ENCODE assay signal across 1 cellular context in genomic region chr7:30770936-30771858, GRCh38.
TF ChIP-seq lines count a peak whose summit lies in the region.

MINDY4 (plus strand) TSS chr7:30771417; CDS start chr7:30771494, 77 bp downstream.

TF ChIP-seq in K562, 482 proteins besides CTCF, POLR2A, EP300 and RAD21 (continued from another document and continues in another):
- TF ChIP-seq ZNF512 (tag; IDR thresholded peaks at IDR 0.05) (no peak), PHTF2 (CRISPR knock-in tag; IDR thresholded peaks at IDR 0.05) (no peak), TRIM24 (IDR thresholded peaks at IDR 0.05) (no peak), ZC3H11A (IDR thresholded peaks at IDR 0.05; ENCODE audit: low read depth, low read length) (no peak), TOE1 (IDR thresholded peaks at IDR 0.05; ENCODE audit: borderline replicate concordance) (no peak), TOE1 (CRISPR knock-in tag; IDR thresholded peaks at IDR 0.05; ENCODE audit: borderline replicate concordance, low read depth) (no peak), HIVEP1 (CRISPR knock-in tag; IDR thresholded peaks at IDR 0.05) (no peak), ZNF764 (CRISPR knock-in tag; IDR thresholded peaks at IDR 0.05; ENCODE audit: low read depth) (no peak), ZNF263 (CRISPR knock-in tag; IDR thresholded peaks at IDR 0.05; ENCODE audit: borderline replicate concordance) (0 out of 2 replicates have a peak, but pooled peaks have one; percentile 28), ESRRA (IDR thresholded peaks at IDR 0.05; ENCODE audit: borderline replicate concordance, low read depth) (peak; percentile 61; the same call in 1 of the 2 replicates), ZNF444 (CRISPR knock-in tag; IDR thresholded peaks at IDR 0.05) (no peak), ZNF165 (CRISPR knock-in tag; IDR thresholded peaks at IDR 0.05; ENCODE audit: borderline replicate concordance) (no peak), IRF9 (tag; IDR thresholded peaks at IDR 0.05) (no peak), MAZ (CRISPR knock-in tag; conservative IDR thresholded peaks at IDR 0.05 in 1 of 2, IDR thresholded peaks at IDR 0.05 in 1 of 2) (peak in 1 of 2 experiments; percentile 70; a peak in 2 of 4 replicates), ESRRB (CRISPR knock-in tag; IDR thresholded peaks at IDR 0.05; ENCODE audit: borderline replicate concordance) (no peak), RBM14 (IDR thresholded peaks at IDR 0.05; ENCODE audit: borderline replicate concordance, insufficient read depth, low read depth, low read length) (no peak), NUFIP1 (IDR thresholded peaks at IDR 0.05; ENCODE audit: partially characterized antibody) (no peak), SREBF2 (CRISPR knock-in tag; IDR thresholded peaks at IDR 0.05) (no peak), ZNF407 (IDR thresholded peaks at IDR 0.05; ENCODE audit: low read depth) (no peak), SMARCB1 (IDR thresholded peaks at IDR 0.05; ENCODE audit: insufficient read length, low read depth) (no peak), TEAD2 (tag; IDR thresholded peaks at IDR 0.05) (no peak), MAFG (tag; conservative IDR thresholded peaks at IDR 0.05) (no peak), TGIF2 (CRISPR knock-in tag; IDR thresholded peaks at IDR 0.05) (0 out of 2 replicates have a peak, but pooled peaks have one; percentile 45), ZNF696 (CRISPR knock-in tag; conservative IDR thresholded peaks at IDR 0.05) (no peak), HDGF (IDR thresholded peaks at IDR 0.05) (no peak), POU5F1 (IDR thresholded peaks at IDR 0.05; ENCODE audit: borderline replicate concordance, low read depth, low read length, partially characterized antibody) (no peak), RFX7 (CRISPR knock-in tag; IDR thresholded peaks at IDR 0.05) (no peak), ZKSCAN3 (CRISPR knock-in tag; IDR thresholded peaks at IDR 0.05) (no peak), ZBTB12 (CRISPR knock-in tag; IDR thresholded peaks at IDR 0.05) (no peak), ZBTB26 (CRISPR knock-in tag; IDR thresholded peaks at IDR 0.05) (no peak), FOXJ2 (tag; IDR thresholded peaks at IDR 0.05) (no peak), CBX1 (IDR thresholded peaks at IDR 0.05; ENCODE audit: low read depth) (no peak), TCFL5 (CRISPR knock-in tag; conservative IDR thresholded peaks at IDR 0.05) (no peak), RBM34 (IDR thresholded peaks at IDR 0.05; ENCODE audit: borderline replicate concordance, insufficient read depth, low read length) (no peak), HINFP (tag; conservative IDR thresholded peaks at IDR 0.05; ENCODE audit: low read depth) (no peak), ZNF23 (CRISPR knock-in tag; IDR thresholded peaks at IDR 0.05) (no peak), NR2C2 (CRISPR knock-in tag; IDR thresholded peaks at IDR 0.05) (no peak), NR2C2 (tag; IDR thresholded peaks at IDR 0.05) (peak; percentile 62), BCL6 (CRISPR knock-in tag; IDR thresholded peaks at IDR 0.05) (no peak), ZNF551 (CRISPR knock-in tag; IDR thresholded peaks at IDR 0.05) (no peak), ZZZ3 (IDR thresholded peaks at IDR 0.05) (no peak)
- TF ChIP-seq, protein P1, sequence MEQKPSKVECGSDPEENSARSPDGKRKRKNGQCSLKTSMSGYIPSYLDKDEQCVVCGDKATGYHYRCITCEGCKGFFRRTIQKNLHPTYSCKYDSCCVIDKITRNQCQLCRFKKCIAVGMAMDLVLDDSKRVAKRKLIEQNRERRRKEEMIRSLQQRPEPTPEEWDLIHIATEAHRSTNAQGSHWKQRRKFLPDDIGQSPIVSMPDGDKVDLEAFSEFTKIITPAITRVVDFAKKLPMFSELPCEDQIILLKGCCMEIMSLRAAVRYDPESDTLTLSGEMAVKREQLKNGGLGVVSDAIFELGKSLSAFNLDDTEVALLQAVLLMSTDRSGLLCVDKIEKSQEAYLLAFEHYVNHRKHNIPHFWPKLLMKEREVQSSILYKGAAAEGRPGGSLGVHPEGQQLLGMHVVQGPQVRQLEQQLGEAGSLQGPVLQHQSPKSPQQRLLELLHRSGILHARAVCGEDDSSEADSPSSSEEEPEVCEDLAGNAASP (IDR thresholded peaks at IDR 0.05) = no peak
- TF ChIP-seq, protein P2, sequence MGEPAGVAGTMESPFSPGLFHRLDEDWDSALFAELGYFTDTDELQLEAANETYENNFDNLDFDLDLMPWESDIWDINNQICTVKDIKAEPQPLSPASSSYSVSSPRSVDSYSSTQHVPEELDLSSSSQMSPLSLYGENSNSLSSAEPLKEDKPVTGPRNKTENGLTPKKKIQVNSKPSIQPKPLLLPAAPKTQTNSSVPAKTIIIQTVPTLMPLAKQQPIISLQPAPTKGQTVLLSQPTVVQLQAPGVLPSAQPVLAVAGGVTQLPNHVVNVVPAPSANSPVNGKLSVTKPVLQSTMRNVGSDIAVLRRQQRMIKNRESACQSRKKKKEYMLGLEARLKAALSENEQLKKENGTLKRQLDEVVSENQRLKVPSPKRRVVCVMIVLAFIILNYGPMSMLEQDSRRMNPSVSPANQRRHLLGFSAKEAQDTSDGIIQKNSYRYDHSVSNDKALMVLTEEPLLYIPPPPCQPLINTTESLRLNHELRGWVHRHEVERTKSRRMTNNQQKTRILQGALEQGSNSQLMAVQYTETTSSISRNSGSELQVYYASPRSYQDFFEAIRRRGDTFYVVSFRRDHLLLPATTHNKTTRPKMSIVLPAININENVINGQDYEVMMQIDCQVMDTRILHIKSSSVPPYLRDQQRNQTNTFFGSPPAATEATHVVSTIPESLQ (CRISPR knock-in tag; IDR thresholded peaks at IDR 0.05) = no peak
- TF ChIP-seq, protein P3, sequence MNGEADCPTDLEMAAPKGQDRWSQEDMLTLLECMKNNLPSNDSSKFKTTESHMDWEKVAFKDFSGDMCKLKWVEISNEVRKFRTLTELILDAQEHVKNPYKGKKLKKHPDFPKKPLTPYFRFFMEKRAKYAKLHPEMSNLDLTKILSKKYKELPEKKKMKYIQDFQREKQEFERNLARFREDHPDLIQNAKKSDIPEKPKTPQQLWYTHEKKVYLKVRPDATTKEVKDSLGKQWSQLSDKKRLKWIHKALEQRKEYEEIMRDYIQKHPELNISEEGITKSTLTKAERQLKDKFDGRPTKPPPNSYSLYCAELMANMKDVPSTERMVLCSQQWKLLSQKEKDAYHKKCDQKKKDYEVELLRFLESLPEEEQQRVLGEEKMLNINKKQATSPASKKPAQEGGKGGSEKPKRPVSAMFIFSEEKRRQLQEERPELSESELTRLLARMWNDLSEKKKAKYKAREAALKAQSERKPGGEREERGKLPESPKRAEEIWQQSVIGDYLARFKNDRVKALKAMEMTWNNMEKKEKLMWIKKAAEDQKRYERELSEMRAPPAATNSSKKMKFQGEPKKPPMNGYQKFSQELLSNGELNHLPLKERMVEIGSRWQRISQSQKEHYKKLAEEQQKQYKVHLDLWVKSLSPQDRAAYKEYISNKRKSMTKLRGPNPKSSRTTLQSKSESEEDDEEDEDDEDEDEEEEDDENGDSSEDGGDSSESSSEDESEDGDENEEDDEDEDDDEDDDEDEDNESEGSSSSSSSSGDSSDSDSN (IDR thresholded peaks at IDR 0.05; ENCODE audit: borderline replicate concordance in 1 of 2, low read depth in 2 of 2, low read length in 2 of 2) = peak in 1 of 2 experiments; percentile 60; a peak in 1 of 4 replicates
- TF ChIP-seq, protein P4, sequence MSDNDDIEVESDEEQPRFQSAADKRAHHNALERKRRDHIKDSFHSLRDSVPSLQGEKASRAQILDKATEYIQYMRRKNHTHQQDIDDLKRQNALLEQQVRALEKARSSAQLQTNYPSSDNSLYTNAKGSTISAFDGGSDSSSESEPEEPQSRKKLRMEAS (CRISPR knock-in tag; IDR thresholded peaks at IDR 0.05) = peak; percentile 74
